19 cellular contexts compared by ENCODE assay signal in the genomic region with DNA sequence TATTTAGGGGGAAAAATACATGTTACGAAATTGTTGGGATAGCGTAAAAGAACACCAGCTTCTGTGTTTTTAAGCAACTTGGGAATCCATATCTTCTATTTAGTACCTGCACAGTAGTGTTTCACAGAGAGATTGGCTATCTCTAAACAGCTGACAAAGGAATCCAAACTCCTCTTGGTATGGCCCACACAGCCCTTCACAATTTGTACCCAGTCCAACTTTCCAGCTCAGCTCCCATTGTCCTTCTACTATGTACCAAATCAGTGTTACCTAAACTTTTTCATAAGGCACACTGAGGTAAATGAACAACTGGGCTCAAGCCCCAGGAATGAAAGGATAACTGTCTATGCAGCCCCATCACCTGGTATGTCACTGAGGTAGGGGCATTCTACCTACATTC.
DNase-seq lines count a peak whose midpoint lies in the region; ATAC-seq and TF ChIP-seq lines count a peak whose summit lies in the region.
"Had no signal": no experiment of that assay in that cellular context is flagged by ENCODE, and none has a peak within 500 bp of the region (broad histone marks: within the 10 kb centered on the region; RNA-seq: fewer than 3 reads in every experiment).

No MANE protein-coding gene starts in this region.

- WGBS in right cardiac atrium = 88% methylated on average over 2 of the region's 2 CpGs
- 73 to 80% methylated on average over 2 of the region's 2 CpGs for WGBS in heart right ventricle, 2 donors

- H3K36me3 ChIP-seq in heart right ventricle = no peaks in the 10 kb centered on the region
- H3K36me3 ChIP-seq: BLaER1 had no signal

- no peak overlapping the region for H3K27ac ChIP-seq in right cardiac atrium (ENCODE audit: low read length)
- peak overlapping the region in 2 of 10 donors; percentile 4 to 61 for H3K27ac ChIP-seq in heart right ventricle
- H3K27ac ChIP-seq: 22Rv1, BLaER1, GM23248 had no signal

- H3K4me1 ChIP-seq in right cardiac atrium (ENCODE audit: control insufficient read depth, insufficient read depth, low read length) = peaks cover under 1% of the 10 kb centered on the region
- H3K4me1 ChIP-seq in heart right ventricle = peaks cover 0 to 75% (median 34%) of the 10 kb centered on the region in 9 donors
- H3K4me1 ChIP-seq: BLaER1 had no signal

- no peak overlapping the region for H3K4me3 ChIP-seq in right cardiac atrium (ENCODE audit: low read length)
- no peak overlapping the region for H3K4me3 ChIP-seq in heart right ventricle
- no peak overlapping the region for H3K4me3 ChIP-seq in fibroblast of the aortic adventitia (ENCODE audit: low read depth, low read length)
- H3K4me3 ChIP-seq: BLaER1, GM23248 had no signal

- H3K27me3 ChIP-seq in right cardiac atrium (ENCODE audit: control insufficient read depth, insufficient read depth) (no peaks in the 10 kb centered on the region), heart right ventricle (no peaks in the 10 kb centered on the region)
- H3K27me3 ChIP-seq: BLaER1 had no signal

- TF ChIP-seq CTCF in heart right ventricle (IDR thresholded peaks at IDR 0.05) (no peak), fibroblast of the aortic adventitia (IDR thresholded peaks at IDR 0.05; ENCODE audit: insufficient read depth, low read length) (no peak)

- no peak for TF ChIP-seq POLR2A in GM18505 (IDR thresholded peaks at IDR 0.05; ENCODE audit: borderline replicate concordance, extremely low read depth, insufficient read depth, insufficient read length)

- intact Hi-C loops in Right ventricle myocardium inferior (cut with DNase I) = loop anchor here (5.0 kb wide), 1 partner anchor 71 kb away; no protein-coding TSS in a partner anchor
- intact Hi-C loops in right cardiac atrium (cut with DNase I) = no loop called here
- intact Hi-C loops in heart right ventricle (cut with DNase I) = loop anchor here in 1 of 10 donors (10.0 kb wide), 1 partner anchor 214 kb away; no protein-coding TSS in a partner anchor
- intact Hi-C loops in cardiac septum (cut with DNase I) = loop anchor here (10.0 kb wide), 1 partner anchor 56 kb away; no protein-coding TSS in a partner anchor

- ATAC-seq in Right ventricle myocardium inferior (peak; percentile 53), right cardiac atrium (no peak), heart right ventricle (peak in 7 of 8 donors; percentile 58 to 74 (median 67)), GM18505 (IDR thresholded peaks at IDR 0.05; ENCODE audit: unreplicated experiment) (no peak)

- no peak for DNase-seq in Right ventricle myocardium inferior (ENCODE audit: missing footprints)
- DNase-seq in right cardiac atrium = no peak
- no peak for DNase-seq in heart right ventricle
- DNase-seq in cardiac septum (ENCODE audit: low spot score) = no peak
- peak; percentile 38 for DNase-seq in fibroblast of the aortic adventitia (ENCODE audit: low read depth)
- no peak for DNase-seq in NCI-H2196 (lab: John Stamatoyannopoulos, UW; ENCODE audit: unreplicated experiment)
- no peak for DNase-seq in C1 segment of cervical spinal cord (lab: John Stamatoyannopoulos, UW)
- DNase-seq: Calu3; CD4-positive, alpha-beta memory T cell; COR-L47; DMS53; DMS79 treated with DMSO at 0.1 percent for 48 hours; GF-D8; GM23248; H7; HCEC 1CT had no signal

- H3K9me3 ChIP-seq in right cardiac atrium (ENCODE audit: control insufficient read depth, low read length) = no peaks in the 10 kb centered on the region
- H3K9me3 ChIP-seq in heart right ventricle = no peaks in the 10 kb centered on the region
- H3K9me3 ChIP-seq: BLaER1 had no signal

Comparison
In these comparisons a context has a peak if more than half of its experiments do, and no peak if none do; other contexts are left out.
1. ATAC-seq: peak in Right ventricle myocardium inferior (single experiment) and heart right ventricle (7 of 8); none in right cardiac atrium (0 of 2) and GM18505 (single experiment).
2. intact Hi-C loops: an anchor here in Right ventricle myocardium inferior (5.0 kb wide) and cardiac septum (10.0 kb wide); none called in right cardiac atrium.